12 cellular contexts compared by ENCODE assay signal in the genomic region with DNA sequence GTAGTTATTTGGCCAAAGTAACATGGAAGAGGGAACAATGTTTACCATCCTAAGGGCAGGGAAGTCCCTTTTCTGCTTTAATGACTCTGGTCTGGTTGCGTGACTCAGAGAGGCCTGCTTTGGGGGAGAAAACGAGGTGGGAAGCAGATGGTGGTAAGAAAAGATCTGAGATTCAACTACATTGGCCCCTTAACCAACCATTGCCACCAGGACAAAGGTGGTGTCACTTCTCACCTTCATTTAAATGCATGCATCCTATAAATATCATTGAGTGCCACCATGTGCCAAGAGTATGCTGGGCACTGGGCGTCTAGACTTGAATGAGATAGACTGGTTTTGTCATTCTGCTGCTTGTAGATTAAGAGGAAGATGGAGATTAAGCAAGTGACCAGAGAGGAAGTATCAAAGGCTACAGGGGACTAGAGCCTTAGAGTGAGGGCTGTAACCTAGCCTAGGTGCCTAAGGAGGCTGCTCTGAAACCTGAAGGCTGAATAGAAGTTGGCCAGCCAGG. TPM values are rescaled to one million over a fixed set of nuclear protein-coding genes. Genes with fewer than 3 reads are reported as not detected.
DNase-seq lines count a peak whose midpoint lies in the region; ATAC-seq and TF ChIP-seq lines count a peak whose summit lies in the region.
"Had no signal": no experiment of that assay in that cellular context is flagged by ENCODE, and none has a peak within 500 bp of the region (broad histone marks: within the 10 kb centered on the region; RNA-seq: fewer than 3 reads in every experiment).

No MANE protein-coding gene starts in this region.

- H3K79me2 ChIP-seq in OCI-LY7 (ENCODE audit: insufficient read depth, low read depth, low read length), result peaks cover 63% of the 10 kb centered on the region

- H4K20me1 ChIP-seq in OCI-LY7 (ENCODE audit: insufficient read depth, low read length), result no peaks in the 10 kb centered on the region

- H3K9me3 ChIP-seq in OCI-LY7 (ENCODE audit: low read length), result no peaks in the 10 kb centered on the region
- no peaks in the 10 kb centered on the region for H3K9me3 ChIP-seq in right atrium auricular region
- H3K9me3 ChIP-seq: SJCRH30, thoracic aorta had no signal

- no peaks in the 10 kb centered on the region for H3K9me2 ChIP-seq in OCI-LY7 (ENCODE audit: insufficient read depth, low read length)

- DNase-seq in activated T-cell treated with anti-CD3 and anti-CD28 coated beads, Interleukin-2, amount 50 U/mL, for 24 hours, result no peak
- DNase-seq in activated T-cell treated with anti-CD3 and anti-CD28 coated beads for 4 hours, result no peak
- DNase-seq in OCI-LY7 (ENCODE audit: low spot score), result peak; percentile 62
- no peak for DNase-seq in central memory CD8-positive, alpha-beta T cell (ENCODE audit: low spot score in 2 of 2)
- peak; percentile 46 for DNase-seq in stimulated activated naive CD8-positive, alpha-beta T cell treated with anti-CD3 and anti-CD28 coated beads, Interleukin-15, Interleukin-2, amounts not matched to agents 100 U/mL and 50 U/mL, for 24 hours
- DNase-seq in NCI-H446 (lab: John Stamatoyannopoulos, UW), result no peak
- no peak for DNase-seq in right atrium auricular region (ENCODE audit: low spot score)
- DNase-seq in head of caudate nucleus, result no peak
- DNase-seq: activated CD4-positive, alpha-beta T cell treated with anti-CD3 and anti-CD28 coated beads for 48 hours; GDM1; SJCRH30 had no signal

- peaks cover 81% of the 10 kb centered on the region for H3K4me1 ChIP-seq in OCI-LY7 (ENCODE audit: insufficient read depth, low read length, poor library complexity, severe bottlenecking)
- peaks cover 0 to 16% of the 10 kb centered on the region in 2 donors for H3K4me1 ChIP-seq in right atrium auricular region
- H3K4me1 ChIP-seq: SJCRH30 had no signal

- no peak for ATAC-seq in central memory CD8-positive, alpha-beta T cell (replicated peaks; ENCODE audit: extremely low read depth, poor library complexity, severe bottlenecking)
- ATAC-seq in stimulated activated naive CD8-positive, alpha-beta T cell treated with anti-CD3 and anti-CD28 coated beads, Interleukin-15, Interleukin-2, amounts not matched to agents 100 U/mL and 50 U/mL, for 24 hours, result peak; percentile 34

- H3K36me3 ChIP-seq in OCI-LY7 (ENCODE audit: insufficient read depth, low read length) (peaks cover 16% of the 10 kb centered on the region), right atrium auricular region (no peaks in the 10 kb centered on the region)
- H3K36me3 ChIP-seq: SJCRH30, thoracic aorta had no signal

- H3K4me3 Mint-ChIP-seq in activated T-cell treated with anti-CD3 and anti-CD28 coated beads, Interleukin-2, amount 50 U/mL, for 24 hours, result peak overlapping the region; percentile 0
- peak overlapping the region; percentile 98 for H3K4me3 Mint-ChIP-seq in central memory CD8-positive, alpha-beta T cell

- peaks cover 88% of the 10 kb centered on the region for H3K4me1 Mint-ChIP-seq in activated T-cell treated with anti-CD3 and anti-CD28 coated beads, Interleukin-2, amount 50 U/mL, for 24 hours (ENCODE audit: low read depth)
- peaks cover 61% of the 10 kb centered on the region for H3K4me1 Mint-ChIP-seq in central memory CD8-positive, alpha-beta T cell

- H3K4me3 ChIP-seq in OCI-LY7 (ENCODE audit: low read depth, low read length, poor library complexity, severe bottlenecking) (peak overlapping the region; percentile 21), right atrium auricular region (no peak overlapping the region)
- H3K4me3 ChIP-seq: SJCRH30, thoracic aorta had no signal

- H3K27ac Mint-ChIP-seq in activated T-cell treated with anti-CD3 and anti-CD28 coated beads, Interleukin-2, amount 50 U/mL, for 24 hours, result peak overlapping the region; percentile 83
- peak overlapping the region; percentile 95 for H3K27ac Mint-ChIP-seq in central memory CD8-positive, alpha-beta T cell (ENCODE audit: low read depth)

- POLR2A ChIA-PET in OCI-LY7 (lab: Charles Lee), result interaction anchor here (0.8 to 14.5 kb wide), 10 partner anchors 13 to 121 kb away, joined by 3 to 413 read pairs (median 6); no protein-coding TSS in a partner anchor

- H3K36me3 Mint-ChIP-seq in activated T-cell treated with anti-CD3 and anti-CD28 coated beads, Interleukin-2, amount 50 U/mL, for 24 hours (ENCODE audit: low read depth), result peaks cover 12% of the 10 kb centered on the region
- peaks cover 26% of the 10 kb centered on the region for H3K36me3 Mint-ChIP-seq in central memory CD8-positive, alpha-beta T cell (ENCODE audit: insufficient read depth)

- peak overlapping the region; percentile 97 for H3K27ac ChIP-seq in OCI-LY7 (ENCODE audit: low read depth, low read length, poor library complexity, severe bottlenecking)
- H3K27ac ChIP-seq in right atrium auricular region, result no peak overlapping the region
- H3K27ac ChIP-seq: SJCRH30, thoracic aorta had no signal

- no peaks in the 10 kb centered on the region for H3K9me3 Mint-ChIP-seq in activated T-cell treated with anti-CD3 and anti-CD28 coated beads, Interleukin-2, amount 50 U/mL, for 24 hours
- H3K9me3 Mint-ChIP-seq in central memory CD8-positive, alpha-beta T cell, result no peaks in the 10 kb centered on the region

- CTCF ChIA-PET in OCI-LY7 (lab: Charles Lee; ENCODE audit: unreplicated experiment), result interaction anchor here (0.9 to 1.1 kb wide), 3 partner anchors 65 to 128 kb away, joined by 3 read pairs; no protein-coding TSS in a partner anchor

- no peak for TF ChIP-seq CTCF in OCI-LY7 (conservative IDR thresholded peaks at IDR 0.05; ENCODE audit: low read length)
- no peak for TF ChIP-seq CTCF in right atrium auricular region (IDR thresholded peaks at IDR 0.05)

- H3K27me3 ChIP-seq in right atrium auricular region, result no peaks in the 10 kb centered on the region
- H3K27me3 ChIP-seq: SJCRH30 had no signal

- peak overlapping the region; percentile 79 for H3K4me2 ChIP-seq in OCI-LY7 (ENCODE audit: low read length)

- no peaks in the 10 kb centered on the region for H3K27me3 Mint-ChIP-seq in activated T-cell treated with anti-CD3 and anti-CD28 coated beads, Interleukin-2, amount 50 U/mL, for 24 hours
- no peaks in the 10 kb centered on the region for H3K27me3 Mint-ChIP-seq in central memory CD8-positive, alpha-beta T cell

- no TSS peak for BruUV-seq in OCI-LY7 (replicated peaks; lab: Mats Ljungman, UMichigan)

- H2AFZ ChIP-seq in OCI-LY7 (ENCODE audit: low read length), result peak overlapping the region; percentile 1; the same call in 1 of the 2 replicates

- intact Hi-C loops in OCI-LY7 (cut with micrococcal nuclease; ENCODE audit: unreplicated experiment), result no loop called here
- intact Hi-C loops in head of caudate nucleus (cut with DNase I), result no loop called here

RNA-seq across cellular contexts. Expression of gene SORL1, which starts 3.6 kb away (rescaled TPM):
- total RNA-seq in OCI-LY7 (2014; rRNA removed; shearing (Covaris generic)), result 219 and 228 TPM in 2 replicates
- total RNA-seq in OCI-LY7 (2022) (400 and 411 TPM in 2 replicates), right atrium auricular region (1 to 10 TPM; 6.4 to 7.5 TPM)

Comparison
In these comparisons a context has a peak if more than half of its experiments do, and no peak if none do; other contexts are left out.
1. DNase-seq: peak in OCI-LY7 (single experiment) and stimulated activated naive CD8-positive, alpha-beta T cell treated with anti-CD3 and anti-CD28 coated beads, Interleukin-15, Interleukin-2, amounts not matched to agents 100 U/mL and 50 U/mL, for 24 hours (single experiment); none in activated T-cell treated with anti-CD3 and anti-CD28 coated beads, Interleukin-2, amount 50 U/mL, for 24 hours (single experiment), activated T-cell treated with anti-CD3 and anti-CD28 coated beads for 4 hours (single experiment), central memory CD8-positive, alpha-beta T cell (0 of 2), NCI-H446 (0 of 2), right atrium auricular region (single experiment) and head of caudate nucleus (0 of 42).
2. RNA of gene SORL1, which starts 3.6 kb away (total RNA-seq): 219 to 411 TPM in OCI-LY7; 6.4 to 7.5 TPM in right atrium auricular region; every median in the first group is over 10 times any median in the second.